Comparison of ENCODE assay signal across 22 cellular contexts in the genomic region with DNA sequence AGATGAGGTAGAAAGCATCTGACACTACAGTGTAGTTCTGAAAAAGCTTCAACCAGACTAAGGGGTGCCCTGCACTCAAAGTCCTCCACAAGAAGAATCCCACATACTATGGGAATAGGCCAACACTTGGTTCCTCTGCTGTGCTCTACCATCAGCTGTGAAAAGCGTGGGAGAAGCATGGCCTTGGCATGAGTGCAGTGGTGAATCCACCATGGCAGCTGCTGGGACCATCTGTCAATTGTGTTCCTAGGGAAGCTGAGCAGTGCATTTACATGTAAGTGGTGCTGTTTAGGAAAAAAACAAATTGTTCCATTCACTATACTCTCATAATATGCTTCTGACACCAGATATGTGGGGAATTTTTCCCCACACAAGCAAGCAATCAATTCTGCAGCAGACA.
DNase-seq lines count a peak whose midpoint lies in the region; ATAC-seq and TF ChIP-seq lines count a peak whose summit lies in the region.
"Had no signal": no experiment of that assay in that cellular context is flagged by ENCODE, and none has a peak within 500 bp of the region (broad histone marks: within the 10 kb centered on the region; RNA-seq: fewer than 3 reads in every experiment).

No MANE protein-coding gene starts in this region.

- intact Hi-C loops in psoas muscle (cut with DNase I), result no loop called here

- WGBS in psoas muscle, 3 donors, result 24 to 29% (median 26%) methylated on average over 1 of the region's 1 CpG

- H3K4me3 Mint-ChIP-seq in nephron progenitor cell, result no peak overlapping the region
- H3K4me3 Mint-ChIP-seq: B cell, GM23338 had no signal

- H3K9me3 ChIP-seq in psoas muscle, result no peaks in the 10 kb centered on the region
- H3K9me3 ChIP-seq: Caco-2 had no signal

- H3K4me1 ChIP-seq in psoas muscle, result no peaks in the 10 kb centered on the region
- H3K4me1 ChIP-seq: Caco-2 had no signal

- H3K27me3 ChIP-seq in brain microvascular endothelial cell (replicated peaks) (no peaks in the 10 kb centered on the region), psoas muscle (ENCODE audit: insufficient read depth in 3 of 3, low read length in 2 of 3) (no peaks in the 10 kb centered on the region)

- TF ChIP-seq CTCF in nephron progenitor cell (IDR thresholded peaks at IDR 0.05), result no peak
- TF ChIP-seq CTCF in brain microvascular endothelial cell (IDR thresholded peaks at IDR 0.05; ENCODE audit: low read depth, low read length, missing control alignments), result no peak
- TF ChIP-seq CTCF in psoas muscle (IDR thresholded peaks at IDR 0.05), result no peak

- in situ Hi-C loops in brain microvascular endothelial cell (cut with HindIII; ENCODE audit: low pct_ligation_motif_present, low sequenced_read_pairs), result no loop called here

- H3K9me3 Mint-ChIP-seq in nephron progenitor cell, result no peaks in the 10 kb centered on the region
- H3K9me3 Mint-ChIP-seq: GM23338 had no signal

- H3K4me3 ChIP-seq in brain microvascular endothelial cell (ENCODE audit: low read depth, low read length), result no peak overlapping the region
- no peak overlapping the region for H3K4me3 ChIP-seq in psoas muscle
- H3K4me3 ChIP-seq: GM12878, GM23338, PC-9 had no signal

- DNase-seq in NCI-H82 (lab: John Stamatoyannopoulos, UW) (peak; percentile 12), NCI-H82 treated with DMSO at 0.1 percent for 48 hours (lab: John Stamatoyannopoulos, UW; ENCODE audit: unreplicated experiment) (no peak), cerebellar cortex (ENCODE audit: low spot score) (peak; percentile 0), nephron progenitor cell (no peak), brain microvascular endothelial cell (no peak), psoas muscle (no peak)
- DNase-seq: 8988T, Caco-2, HCEC 1CT, Kasumi-1, MM.1S, NCI-H1092 treated with DMSO at 0.1 percent for 48 hours, NCI-H2107, PC-9, SIG-M5 had no signal

- peak overlapping the region; percentile 31 for H3K27ac Mint-ChIP-seq in nephron progenitor cell
- H3K27ac Mint-ChIP-seq: B cell, GM23338 had no signal

- H3K4me1 Mint-ChIP-seq in nephron progenitor cell, result peaks cover 16% of the 10 kb centered on the region
- H3K4me1 Mint-ChIP-seq: B cell had no signal

- H3K36me3 ChIP-seq in brain microvascular endothelial cell (replicated peaks), result no peaks in the 10 kb centered on the region
- no peaks in the 10 kb centered on the region for H3K36me3 ChIP-seq in psoas muscle (ENCODE audit: insufficient read depth in 1 of 2, low read depth in 1 of 2)

- H3K36me3 Mint-ChIP-seq in nephron progenitor cell (ENCODE audit: low read depth), result no peaks in the 10 kb centered on the region

- H3K27ac ChIP-seq in brain microvascular endothelial cell (no peak overlapping the region), psoas muscle (no peak overlapping the region)
- H3K27ac ChIP-seq: PC-9, RWPE1 had no signal

- ATAC-seq in GM21717 (IDR thresholded peaks at IDR 0.05; ENCODE audit: unreplicated experiment) (no peak), psoas muscle (no peak), GM21526 (IDR thresholded peaks at IDR 0.05; ENCODE audit: low FRiP score, unreplicated experiment) (no peak)
- ATAC-seq: GM12878, GM23338, SK-N-SH treated with all-trans-retinoic acid at 6 μM for 48 hours had no signal

- H3K27me3 Mint-ChIP-seq in nephron progenitor cell (ENCODE audit: low read depth, poor library complexity), result no peaks in the 10 kb centered on the region
- H3K27me3 Mint-ChIP-seq: B cell had no signal

Comparison
In these comparisons a context has a peak if more than half of its experiments do, and no peak if none do; other contexts are left out.
1. DNase-seq: peak in NCI-H82 (single experiment) and cerebellar cortex (single experiment); none in NCI-H82 treated with DMSO at 0.1 percent for 48 hours (single experiment), nephron progenitor cell (single experiment), brain microvascular endothelial cell (single experiment) and psoas muscle (0 of 2).